Comparison of ENCODE assay signal across 11 cellular contexts in genomic region chr21:37551406-37552355, GRCh38.
DNase-seq lines count a peak whose midpoint lies in the region; ATAC-seq, FAIRE-seq and TF ChIP-seq lines count a peak whose summit lies in the region.
"Had no signal": no experiment of that assay in that cellular context is flagged by ENCODE, and none has a peak within 500 bp of the region (broad histone marks: within the 10 kb centered on the region; RNA-seq: fewer than 3 reads in every experiment).

No MANE protein-coding gene starts in this region.

- intact Hi-C loops in A673 (cut with micrococcal nuclease; ENCODE audit: unreplicated experiment), result no loop called here
- intact Hi-C loops in mucosa of descending colon (cut with DNase I, micrococcal nuclease), result no loop called here

- no peak overlapping the region for H3K23ac ChIP-seq in mesendoderm (ENCODE audit: low read length)

- POLR2A ChIA-PET in A673 (lab: Charles Lee; ENCODE audit: low non-redundant PET), result no interaction called here

- no peak overlapping the region for H2AK5ac ChIP-seq in mesendoderm (ENCODE audit: low read length)

- no peak overlapping the region for H2BK15ac ChIP-seq in mesendoderm (replicated peaks; ENCODE audit: low read depth)

- H3K4ac ChIP-seq in mesendoderm (ENCODE audit: low read depth, low read length), result no peak overlapping the region

- H3K27ac ChIP-seq in A673 (ENCODE audit: low read depth, low read length, poor library complexity, severe bottlenecking), result no peak overlapping the region
- no peak overlapping the region for H3K27ac ChIP-seq in mesendoderm (ENCODE audit: low read depth, low read length)
- H3K27ac ChIP-seq: Peyer's patch had no signal

- ATAC-seq in mucosa of descending colon, result peak; percentile 74
- ATAC-seq in GM19463 (IDR thresholded peaks at IDR 0.05; ENCODE audit: unreplicated experiment), result no peak
- ATAC-seq in GM19023 (IDR thresholded peaks at IDR 0.05; ENCODE audit: unreplicated experiment), result no peak

- DNase-seq in A673 (ENCODE audit: low spot score) (peak; percentile 28), NCI-H1436 treated with DMSO at 0.1 percent for 48 hours (lab: John Stamatoyannopoulos, UW) (peak; percentile 3), chondrocyte (ENCODE audit: low spot score) (no peak), mucosa of descending colon (peak in 1 of 3 donors; percentile 38), frontal cortex (ENCODE audit: low spot score in 2 of 2) (no peak), mesendoderm (no peak)
- DNase-seq: activated CD4-positive, alpha-beta T cell treated with anti-CD3 and anti-CD28 coated beads, Interleukin-2, amount 50 U/mL, for 48 hours; HCEC 1CT had no signal

- TF ChIP-seq CTCF in A673 (conservative IDR thresholded peaks at IDR 0.05; ENCODE audit: low read depth, low read length) (no peak), chondrocyte (IDR thresholded peaks at IDR 0.05) (no peak), mucosa of descending colon (IDR thresholded peaks at IDR 0.05) (no peak)

- no peak overlapping the region for H3K4me3 Mint-ChIP-seq in chondrocyte (ENCODE audit: unreplicated experiment)

- no peak overlapping the region for H3K56ac ChIP-seq in mesendoderm (ENCODE audit: low read length)

- H3K36me3 ChIP-seq in A673 (ENCODE audit: insufficient read depth, low read length, poor library complexity, severe bottlenecking) (no peaks in the 10 kb centered on the region), mucosa of descending colon (ENCODE audit: low read depth) (no peaks in the 10 kb centered on the region), mesendoderm (ENCODE audit: control insufficient read depth, insufficient read depth, low read length) (no peaks in the 10 kb centered on the region)
- H3K36me3 ChIP-seq: Peyer's patch had no signal

- no peak overlapping the region for H3K4me2 ChIP-seq in mesendoderm (ENCODE audit: low read length)

- no peaks in the 10 kb centered on the region for H3K79me1 ChIP-seq in mesendoderm (ENCODE audit: low read length)

- FAIRE-seq in frontal cortex (lab: Jason Lieb, UNC), result no peak

- CTCF ChIA-PET in A673 (lab: Charles Lee), result no interaction called here

- no peak overlapping the region for H4K5ac ChIP-seq in mesendoderm (ENCODE audit: low read length)

- H2BK5ac ChIP-seq in mesendoderm (ENCODE audit: low read length), result no peak overlapping the region

- H3K4me1 ChIP-seq in A673 (ENCODE audit: insufficient read depth, low read length, poor library complexity, severe bottlenecking) (peaks cover 33% of the 10 kb centered on the region), mucosa of descending colon (ENCODE audit: low read depth) (no peaks in the 10 kb centered on the region), mesendoderm (ENCODE audit: control insufficient read depth, low read depth, low read length) (peaks cover 2% of the 10 kb centered on the region)

- no peaks in the 10 kb centered on the region for H3K9me3 Mint-ChIP-seq in chondrocyte (ENCODE audit: low read depth)

- BruUV-seq in A673 (replicated peaks; lab: Mats Ljungman, UMichigan), result no TSS peak

- H3K9me3 ChIP-seq in A673 (ENCODE audit: low read depth, low read length, poor library complexity, severe bottlenecking) (no peaks in the 10 kb centered on the region), mucosa of descending colon (no peaks in the 10 kb centered on the region)
- H3K9me3 ChIP-seq: Peyer's patch had no signal

- no peak overlapping the region for H3K9ac ChIP-seq in mesendoderm (ENCODE audit: low read length)

- H3K36me3 Mint-ChIP-seq in chondrocyte (ENCODE audit: low read depth), result no peaks in the 10 kb centered on the region

- H3K18ac ChIP-seq in mesendoderm (ENCODE audit: low read length), result no peak overlapping the region

- H3K4me3 ChIP-seq in A673 (ENCODE audit: low read depth, low read length, poor library complexity, severe bottlenecking) (no peak overlapping the region), mucosa of descending colon (no peak overlapping the region), mesendoderm (ENCODE audit: low read length) (no peak overlapping the region)

- no peak overlapping the region for H2BK120ac ChIP-seq in mesendoderm (ENCODE audit: low read depth, low read length)

- WGBS in mesendoderm (ENCODE audit: extremely low coverage, insufficient coverage, low lambda C conversion rate), result no CpG with 5 or more reads among the region's 22 CpGs

- H3K27me3 ChIP-seq in A673 (replicated peaks; ENCODE audit: insufficient read depth, low read depth, low read length, poor library complexity) (no peaks in the 10 kb centered on the region), mesendoderm (ENCODE audit: insufficient read depth, low read length, poor library complexity) (no peaks in the 10 kb centered on the region)
- H3K27me3 ChIP-seq: Peyer's patch had no signal

- H3K4me1 Mint-ChIP-seq in chondrocyte (ENCODE audit: low read depth), result peaks cover 49% of the 10 kb centered on the region

- H3K27ac Mint-ChIP-seq in chondrocyte (ENCODE audit: unreplicated experiment), result peak overlapping the region; percentile 32

- H3K79me2 ChIP-seq in mesendoderm (ENCODE audit: control insufficient read depth, insufficient read depth, low read length), result no peaks in the 10 kb centered on the region

- H3K27me3 Mint-ChIP-seq in chondrocyte (ENCODE audit: low read depth), result no peaks in the 10 kb centered on the region

- no peak overlapping the region for H4K8ac ChIP-seq in mesendoderm (ENCODE audit: low read depth, low read length)

Comparison
In these comparisons a context has a peak if more than half of its experiments do, and no peak if none do; other contexts are left out.
1. DNase-seq: peak in A673 (single experiment) and NCI-H1436 treated with DMSO at 0.1 percent for 48 hours (single experiment); none in chondrocyte (single experiment), frontal cortex (0 of 2) and mesendoderm (single experiment).